8 cellular contexts compared by ENCODE assay signal in the genomic region with DNA sequence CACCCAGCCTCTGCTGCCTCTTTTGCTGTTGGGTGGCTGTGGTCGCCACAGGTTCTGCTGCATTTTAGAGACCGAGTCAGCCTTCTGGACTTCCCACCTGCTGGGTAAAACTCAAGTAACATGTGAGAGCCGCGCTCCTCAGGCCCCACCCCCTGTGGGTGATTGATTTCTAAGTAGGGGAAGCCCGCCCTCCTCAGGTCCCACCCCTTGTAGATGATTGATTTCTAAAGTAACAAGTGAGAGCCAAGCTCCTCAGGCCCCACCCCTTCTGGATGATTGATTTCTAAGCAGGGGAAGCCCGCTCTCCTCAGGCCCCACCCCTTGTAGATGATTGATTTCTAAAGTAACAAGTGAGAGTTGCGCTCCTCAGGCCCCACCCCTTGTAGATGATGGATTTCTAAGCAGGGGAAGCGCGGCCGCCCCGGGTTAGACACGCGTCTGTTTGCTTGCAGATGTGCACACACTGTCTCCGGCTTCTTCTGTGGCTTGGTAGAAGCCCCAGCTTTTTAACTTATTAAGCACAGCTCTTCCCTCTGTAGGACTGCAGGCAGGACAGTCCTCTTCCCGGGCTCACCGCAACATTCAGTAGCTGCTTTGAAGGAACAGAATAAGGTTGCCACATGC.
DNase-seq lines count a peak whose midpoint lies in the region; ATAC-seq, FAIRE-seq and TF ChIP-seq lines count a peak whose summit lies in the region.

No MANE protein-coding gene starts in this region.

- in situ Hi-C loops in GM13976 (cut with MboI; ENCODE audit: low sequenced_read_pairs, unreplicated experiment), result no loop called here
- in situ Hi-C loops in astrocyte of the cerebellum (cut with HindIII; ENCODE audit: low sequenced_read_pairs), result no loop called here

- FAIRE-seq in D721Med (lab: Jason Lieb, UNC), result no peak

- TF ChIP-seq CTCF in GM13976 (IDR thresholded peaks at IDR 0.05; ENCODE audit: borderline replicate concordance, control extremely low read depth, extremely low read depth, insufficient read depth, missing control alignments) (no peak), astrocyte of the cerebellum (IDR thresholded peaks at IDR 0.05; ENCODE audit: low read depth, low read length, missing control alignments) (no peak), D721Med (IDR thresholded peaks at IDR 0.05; ENCODE audit: insufficient read depth, missing control alignments) (no peak)

- peak overlapping the region; percentile 35 for H3K4me3 ChIP-seq in astrocyte of the cerebellum (ENCODE audit: low read depth, low read length)

- DNase-seq in GM13976 (ENCODE audit: low spot score), result peak; percentile 94
- peak; percentile 98 for DNase-seq in NCI-H146 (lab: John Stamatoyannopoulos, UW)
- DNase-seq in T-helper 2 cell, result peak; percentile 66 to 98 (median 90)
- DNase-seq in astrocyte of the cerebellum (ENCODE audit: low read depth), result peak; percentile 91
- peak; percentile 90 to 96 for DNase-seq in hippocampal formation (lab: John Stamatoyannopoulos, UW)
- DNase-seq in retina, result peak; percentile 93
- DNase-seq in D721Med (ENCODE audit: insufficient read length, low spot score), result no peak

- ATAC-seq in HG02840 (IDR thresholded peaks at IDR 0.05; ENCODE audit: low FRiP score, unreplicated experiment), result peak; percentile 91
